29 cellular contexts compared by ENCODE assay signal in the genomic region with DNA sequence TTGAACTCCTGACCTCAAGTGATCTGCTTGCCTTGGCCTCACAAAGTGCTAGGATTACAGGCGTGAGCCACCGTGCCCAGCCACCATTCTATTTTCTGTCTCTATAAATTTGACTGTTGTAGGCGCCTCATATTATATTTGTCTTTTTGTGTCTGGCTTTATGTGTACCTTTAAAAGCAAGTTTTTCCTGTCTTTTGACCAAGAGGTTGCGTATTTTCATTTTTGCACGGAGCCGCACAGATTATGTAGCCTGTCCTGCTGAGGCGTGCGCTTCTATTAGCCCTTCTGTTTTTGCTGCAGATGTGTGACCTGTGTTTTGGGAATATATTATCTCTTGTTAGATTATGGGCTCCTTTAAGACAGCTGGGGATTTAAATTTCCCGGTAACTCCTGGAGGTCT. TPM values are rescaled to one million over a fixed set of nuclear protein-coding genes. Genes with fewer than 3 reads are reported as not detected.
DNase-seq lines count a peak whose midpoint lies in the region; ATAC-seq and TF ChIP-seq lines count a peak whose summit lies in the region.
"Had no signal": no experiment of that assay in that cellular context is flagged by ENCODE, and none has a peak within 500 bp of the region (broad histone marks: within the 10 kb centered on the region; RNA-seq: fewer than 3 reads in every experiment).

No MANE protein-coding gene starts in this region.

- H3K9ac ChIP-seq in SU-DHL-6 (ENCODE audit: low read length) (0 out of 2 replicates have a peak overlapping the region, but pooled peaks have one; percentile 11), fibroblast of lung (ENCODE audit: insufficient read depth, low read length) (no peak overlapping the region), neuronal stem cell (ENCODE audit: low read depth, low read length, poor library complexity) (no peak overlapping the region)
- H3K9ac ChIP-seq: KMS-11 had no signal

- H3K4me2 ChIP-seq in GM23338 (no peak overlapping the region), SU-DHL-6 (ENCODE audit: low read depth, low read length, poor library complexity, severe bottlenecking) (peak overlapping the region; percentile 18), fibroblast of lung (ENCODE audit: extremely low read depth, insufficient read depth, low read length) (peak overlapping the region; percentile 45), neuronal stem cell (ENCODE audit: insufficient read depth, low read length, poor library complexity, severe bottlenecking) (no peak overlapping the region)
- H3K4me2 ChIP-seq: KMS-11 had no signal

- H4K20me1 ChIP-seq in GM23338 (replicated peaks; ENCODE audit: insufficient read depth) = no peaks in the 10 kb centered on the region
- H4K20me1 ChIP-seq in SU-DHL-6 (ENCODE audit: low read depth, low read length) = no peaks in the 10 kb centered on the region
- H4K20me1 ChIP-seq in fibroblast of lung (ENCODE audit: control insufficient read depth, extremely low read depth, insufficient read depth, low read length) = no peaks in the 10 kb centered on the region

- H3K4me3 Mint-ChIP-seq in GM23338 = no peak overlapping the region
- H3K4me3 Mint-ChIP-seq in stimulated activated effector memory CD8-positive, alpha-beta T cell treated with anti-CD3 and anti-CD28 coated beads, Interleukin-12 subunit alpha, Interleukin-12 subunit beta, amount 100 ng/mL, for 72 hours = no peak overlapping the region
- no peak overlapping the region for H3K4me3 Mint-ChIP-seq in activated T-cell treated with anti-CD3 and anti-CD28 coated beads, Interleukin-2, amount 50 U/mL, for 72 hours
- H3K4me3 Mint-ChIP-seq: activated naive CD8-positive, alpha-beta T cell; CD14-positive monocyte; naive B cell had no signal

- H3K4me1 ChIP-seq in GM23338 (ENCODE audit: insufficient read depth) (peaks cover 26% of the 10 kb centered on the region), fibroblast of lung (ENCODE audit: control insufficient read depth, extremely low read depth, insufficient read depth, low read length) (peaks cover 6% of the 10 kb centered on the region), neuronal stem cell (ENCODE audit: control insufficient read depth in 2 of 2, insufficient read depth in 1 of 2, low read depth in 1 of 2, low read length in 2 of 2) (peaks cover 14 to 20% of the 10 kb centered on the region in 2 donors)
- H3K4me1 ChIP-seq: colonic mucosa had no signal

- H2AFZ ChIP-seq in GM23338 (no peak overlapping the region; the same call in 1 of the 2 replicates), SU-DHL-6 (ENCODE audit: low read depth, low read length, severe bottlenecking) (no peak overlapping the region), fibroblast of lung (ENCODE audit: low read length) (no peak overlapping the region), neuronal stem cell (ENCODE audit: low read length) (peak overlapping the region; percentile 67)

- H4K91ac ChIP-seq in neuronal stem cell (ENCODE audit: low read depth, low read length, poor library complexity) = no peak overlapping the region

- H3K9me2 ChIP-seq in GM23338 (ENCODE audit: insufficient read depth) (no peaks in the 10 kb centered on the region), SU-DHL-6 (replicated peaks; ENCODE audit: insufficient read depth, low read length) (no peaks in the 10 kb centered on the region)

- peak overlapping the region; percentile 71 for H3K27ac Mint-ChIP-seq in GM23338
- H3K27ac Mint-ChIP-seq in stimulated activated effector memory CD8-positive, alpha-beta T cell treated with anti-CD3 and anti-CD28 coated beads, Interleukin-12 subunit alpha, Interleukin-12 subunit beta, amount 100 ng/mL, for 72 hours = no peak overlapping the region
- no peak overlapping the region for H3K27ac Mint-ChIP-seq in activated T-cell treated with anti-CD3 and anti-CD28 coated beads, Interleukin-2, amount 50 U/mL, for 72 hours
- H3K27ac Mint-ChIP-seq: activated naive CD8-positive, alpha-beta T cell had no signal

- no peak overlapping the region for H3K14ac ChIP-seq in neuronal stem cell (ENCODE audit: low read length)

- H2BK5ac ChIP-seq in neuronal stem cell (ENCODE audit: low read length) = no peak overlapping the region

- no peak overlapping the region for H3K4ac ChIP-seq in neuronal stem cell (ENCODE audit: low read length)

- H2AK5ac ChIP-seq in neuronal stem cell (ENCODE audit: low read depth, low read length) = no peak overlapping the region

- H2BK15ac ChIP-seq in neuronal stem cell (ENCODE audit: low read length) = no peak overlapping the region

- TF ChIP-seq CTCF in GM23338 (conservative IDR thresholded peaks at IDR 0.05; ENCODE audit: low read depth in 2 of 2) = no peak
- no peak for TF ChIP-seq CTCF in SU-DHL-6 (IDR thresholded peaks at IDR 0.05; ENCODE audit: insufficient read depth, low read length, poor library complexity, severe bottlenecking)
- TF ChIP-seq CTCF in fibroblast of lung (conservative IDR thresholded peaks at IDR 0.05 in 1 of 2, IDR thresholded peaks at IDR 0.05 in 1 of 2; ENCODE audit: low read depth in 1 of 2, low read length in 2 of 2) = no peak

- peaks cover 8% of the 10 kb centered on the region for H3K27me3 Mint-ChIP-seq in GM23338 (ENCODE audit: insufficient read depth, low read depth, poor library complexity)
- no peaks in the 10 kb centered on the region for H3K27me3 Mint-ChIP-seq in activated T-cell treated with anti-CD3 and anti-CD28 coated beads, Interleukin-2, amount 50 U/mL, for 72 hours (ENCODE audit: low read depth)
- H3K27me3 Mint-ChIP-seq: activated naive CD8-positive, alpha-beta T cell; naive B cell had no signal

- peaks cover 9% of the 10 kb centered on the region; the same call in 1 of the 2 replicates for H3F3A ChIP-seq in GM23338 (replicated peaks; ENCODE audit: low read depth)
- no peaks in the 10 kb centered on the region for H3F3A ChIP-seq in SU-DHL-6 (ENCODE audit: insufficient read depth)

- WGBS in neuronal stem cell (ENCODE audit: extremely low coverage in 2 of 2, insufficient read length in 2 of 2, insufficient replicate concordance in 1 of 2), 2 donors = no CpG with 5 or more reads among the region's 9 CpGs

- H3K79me2 ChIP-seq in GM23338 (replicated peaks; ENCODE audit: insufficient read depth) = no peaks in the 10 kb centered on the region
- no peaks in the 10 kb centered on the region for H3K79me2 ChIP-seq in SU-DHL-6 (ENCODE audit: insufficient read depth, low read length)
- no peaks in the 10 kb centered on the region for H3K79me2 ChIP-seq in fibroblast of lung (ENCODE audit: control insufficient read depth, insufficient read depth, low read length)

- H3K18ac ChIP-seq in neuronal stem cell (ENCODE audit: low read length) = no peak overlapping the region

- H3K4me3 ChIP-seq in GM23338 = no peak overlapping the region
- H3K4me3 ChIP-seq in SU-DHL-6 (ENCODE audit: insufficient read depth, low read length, poor library complexity, severe bottlenecking) = no peak overlapping the region
- no peak overlapping the region for H3K4me3 ChIP-seq in fibroblast of lung (replicated peaks in 1 of 4; ENCODE audit: control extremely low read depth in 1 of 4, insufficient read depth in 1 of 4, low read depth in 3 of 4, low read length in 4 of 4)
- no peak overlapping the region for H3K4me3 ChIP-seq in neuronal stem cell (ENCODE audit: low read length in 2 of 2)
- H3K4me3 ChIP-seq: colonic mucosa, left ventricle myocardium inferior, testis, vagina had no signal

- ATAC-seq in GM23338 (no peak), GM19455 (IDR thresholded peaks at IDR 0.05; ENCODE audit: unreplicated experiment) (no peak)
- ATAC-seq in stimulated activated effector memory CD8-positive, alpha-beta T cell treated with anti-CD3 and anti-CD28 coated beads, Interleukin-12 subunit alpha, Interleukin-12 subunit beta, amount 100 ng/mL, for 72 hours = no peak
- ATAC-seq in activated T-cell treated with anti-CD3 and anti-CD28 coated beads, Interleukin-2, amount 50 U/mL, for 72 hours (replicated peaks in 1 of 2) = no peak
- ATAC-seq: stimulated activated naive CD8-positive, alpha-beta T cell treated with anti-CD3 and anti-CD28 coated beads, Interleukin-15, Interleukin-2, amounts not matched to agents 100 U/mL and 50 U/mL, for 24 hours had no signal

- H3K27me3 ChIP-seq in GM23338 (ENCODE audit: insufficient read depth) (no peaks in the 10 kb centered on the region), SU-DHL-6 (ENCODE audit: low read length) (no peaks in the 10 kb centered on the region), fibroblast of lung (ENCODE audit: control insufficient read depth, insufficient read depth, low read length) (no peaks in the 10 kb centered on the region), neuronal stem cell (ENCODE audit: control insufficient read depth in 3 of 3, insufficient read depth in 3 of 3, low read depth in 1 of 3, low read length in 3 of 3) (no peaks in the 10 kb centered on the region)
- H3K27me3 ChIP-seq: colonic mucosa, testis, vagina had no signal

- no peak overlapping the region for H2BK12ac ChIP-seq in neuronal stem cell (ENCODE audit: low read length)

- no peak overlapping the region for H3K23ac ChIP-seq in neuronal stem cell (ENCODE audit: low read depth, low read length, poor library complexity)

- no peaks in the 10 kb centered on the region for H3K9me3 Mint-ChIP-seq in GM23338
- no peaks in the 10 kb centered on the region for H3K9me3 Mint-ChIP-seq in stimulated activated effector memory CD8-positive, alpha-beta T cell treated with anti-CD3 and anti-CD28 coated beads, Interleukin-12 subunit alpha, Interleukin-12 subunit beta, amount 100 ng/mL, for 72 hours
- H3K9me3 Mint-ChIP-seq in activated T-cell treated with anti-CD3 and anti-CD28 coated beads, Interleukin-2, amount 50 U/mL, for 72 hours = no peaks in the 10 kb centered on the region
- H3K9me3 Mint-ChIP-seq: naive B cell had no signal

- H2BK120ac ChIP-seq in neuronal stem cell (ENCODE audit: low read depth, low read length) = no peak overlapping the region

- H3K27ac ChIP-seq in GM23338 (ENCODE audit: low read depth) (peak overlapping the region; percentile 29), SU-DHL-6 (ENCODE audit: low read depth, low read length) (no peak overlapping the region), fibroblast of lung (ENCODE audit: insufficient read depth, low read length) (no peak overlapping the region), neuronal stem cell (replicated peaks; ENCODE audit: low read length) (no peak overlapping the region)
- H3K27ac ChIP-seq: colonic mucosa, KMS-11, left ventricle myocardium inferior, testis, vagina had no signal

- peaks cover 3% of the 10 kb centered on the region for H3K79me1 ChIP-seq in neuronal stem cell (ENCODE audit: low read depth, low read length)

- peaks cover 37% of the 10 kb centered on the region for H3K4me1 Mint-ChIP-seq in GM23338
- H3K4me1 Mint-ChIP-seq in stimulated activated effector memory CD8-positive, alpha-beta T cell treated with anti-CD3 and anti-CD28 coated beads, Interleukin-12 subunit alpha, Interleukin-12 subunit beta, amount 100 ng/mL, for 72 hours = no peaks in the 10 kb centered on the region
- H3K4me1 Mint-ChIP-seq in activated T-cell treated with anti-CD3 and anti-CD28 coated beads, Interleukin-2, amount 50 U/mL, for 72 hours (ENCODE audit: low read depth) = no peaks in the 10 kb centered on the region

- no peaks in the 10 kb centered on the region for H3K36me3 Mint-ChIP-seq in GM23338 (ENCODE audit: low read depth)
- peaks cover 12% of the 10 kb centered on the region for H3K36me3 Mint-ChIP-seq in stimulated activated effector memory CD8-positive, alpha-beta T cell treated with anti-CD3 and anti-CD28 coated beads, Interleukin-12 subunit alpha, Interleukin-12 subunit beta, amount 100 ng/mL, for 72 hours
- no peaks in the 10 kb centered on the region for H3K36me3 Mint-ChIP-seq in activated T-cell treated with anti-CD3 and anti-CD28 coated beads, Interleukin-2, amount 50 U/mL, for 72 hours (ENCODE audit: insufficient read depth in 2 of 2)
- H3K36me3 Mint-ChIP-seq: activated naive CD8-positive, alpha-beta T cell; naive B cell had no signal

- no peak overlapping the region for H4K8ac ChIP-seq in neuronal stem cell (ENCODE audit: low read depth, low read length)

- peaks cover 2% of the 10 kb centered on the region; the same call in 1 of the 2 replicates for H3K36me3 ChIP-seq in GM23338 (ENCODE audit: insufficient read depth)
- H3K36me3 ChIP-seq in SU-DHL-6 (ENCODE audit: low read length) = peaks cover under 1% of the 10 kb centered on the region; the same call in 1 of the 2 replicates
- H3K36me3 ChIP-seq in fibroblast of lung (ENCODE audit: control insufficient read depth, insufficient read depth, low read length) = no peaks in the 10 kb centered on the region
- H3K36me3 ChIP-seq in neuronal stem cell (replicated peaks in 1 of 2; ENCODE audit: control insufficient read depth in 2 of 2, insufficient read depth in 2 of 2, low read length in 2 of 2) = peaks cover 2 to 9% of the 10 kb centered on the region in 2 donors
- H3K36me3 ChIP-seq: colonic mucosa, vagina had no signal

- no peak for DNase-seq in GM23338 (ENCODE audit: low spot score)
- DNase-seq in fibroblast of lung (ENCODE audit: low read depth in 2 of 2) = no peak
- DNase-seq in neuronal stem cell (ENCODE audit: low spot score) = no peak
- DNase-seq in stimulated activated effector memory CD8-positive, alpha-beta T cell treated with anti-CD3 and anti-CD28 coated beads, Interleukin-12 subunit alpha, Interleukin-12 subunit beta, amount 100 ng/mL, for 72 hours (ENCODE audit: low spot score in 2 of 2) = no peak
- DNase-seq in activated T-cell treated with anti-CD3 and anti-CD28 coated beads, Interleukin-2, amount 50 U/mL, for 72 hours = no peak
- no peak for DNase-seq in activated naive CD4-positive, alpha-beta T cell treated with anti-CD3 and anti-CD28 coated beads, Interleukin-2, amount 50 U/mL, for 16 hours
- DNase-seq: activated CD4-positive, alpha-beta T cell treated with anti-CD3 and anti-CD28 coated beads for 4 hours; activated CD8-positive, alpha-beta memory T cell treated with anti-CD3 and anti-CD28 coated beads for 24 hours; activated effector memory CD4-positive, alpha-beta T cell treated with Interleukin-2 at 50 U/mL for 16 hours; activated T-cell treated with anti-CD3 and anti-CD28 coated beads for 4 hours; colonic mucosa; DMS79 treated with DMSO at 0.1 percent for 48 hours; effector CD4-positive, alpha-beta T cell; GDM1; left ventricle myocardium inferior; naive B cell; NCI-H1436 treated with DMSO at 0.1 percent for 48 hours; NCI-H345; NCI-H748 treated with DMSO at 0.1 percent for 48 hours; small intestine; stimulated activated naive CD8-positive, alpha-beta T cell treated with anti-CD3 and anti-CD28 coated beads, Interleukin-15, Interleukin-2, amounts not matched to agents 100 U/mL and 50 U/mL, for 24 hours; T-helper 9 cell; testis had no signal

- H3K9me3 ChIP-seq in SU-DHL-6 (ENCODE audit: insufficient read depth, low read length) = no peaks in the 10 kb centered on the region
- H3K9me3 ChIP-seq in fibroblast of lung (ENCODE audit: control insufficient read depth, insufficient read depth, low read depth, low read length) = no peaks in the 10 kb centered on the region
- H3K9me3 ChIP-seq in neuronal stem cell (replicated peaks in 1 of 2; ENCODE audit: control insufficient read depth in 2 of 2, insufficient read depth in 1 of 2, low read depth in 1 of 2, low read length in 2 of 2) = no peaks in the 10 kb centered on the region
- H3K9me3 ChIP-seq: colonic mucosa, left ventricle myocardium inferior, testis, vagina had no signal

RNA-seq across cellular contexts. Expression of gene WEE1, which starts 40.4 kb away (rescaled TPM):
- total RNA-seq in GM23338 (2014; rRNA removed; shearing (Covaris generic)) = 144 and 149 TPM in 2 replicates
- polyA plus RNA-seq in GM23338 (2016; fragmentation: Nextera tagmentation; extraction: Ambion mirVana) = 48.9 and 50.7 TPM in 2 replicates
- 24.4 and 55.2 TPM in 2 replicates for total RNA-seq in fibroblast of lung
- polyA plus RNA-seq in fibroblast of lung = 47.2 and 77.5 TPM in 2 replicates
- 21.4 and 34.6 TPM in 2 replicates for polyA plus RNA-seq in fibroblast of lung (2012)
- polyA minus RNA-seq in fibroblast of lung (ENCODE audit: low replicate concordance) = 4.4 and 8.8 TPM in 2 replicates
- 47.6 TPM for polyA plus RNA-seq in neuronal stem cell (2013, experiment 1 of 2)
- 47.9 TPM for polyA plus RNA-seq in neuronal stem cell (2013, experiment 2 of 2)
- total RNA-seq in activated T-cell treated with anti-CD3 and anti-CD28 coated beads, Interleukin-2, amount 50 U/mL, for 72 hours = 10 to 100 TPM; 41.6 to 45.5 TPM

Comparison
In these comparisons a context has a peak if more than half of its experiments do, and no peak if none do; other contexts are left out.
1. H3K4me2 ChIP-seq: peak in SU-DHL-6 (single experiment) and fibroblast of lung (single experiment); none in GM23338 (single experiment) and neuronal stem cell (single experiment).